12 cellular contexts compared by ENCODE assay signal in genomic region chr3:190615607-190616006, GRCh38.
"Had no signal": no experiment of that assay in that cellular context is flagged by ENCODE, and none has a peak within 500 bp of the region (broad histone marks: within the 10 kb centered on the region; RNA-seq: fewer than 3 reads in every experiment).

No MANE protein-coding gene starts in this region.

- H3K36me3 ChIP-seq: ascending aorta, esophagus muscularis mucosa, thyroid gland, uterus had no signal

- H3K27ac ChIP-seq: ascending aorta, esophagus muscularis mucosa, thyroid gland, uterus had no signal

- H3K9me3 ChIP-seq: ascending aorta, esophagus muscularis mucosa, thyroid gland, uterus had no signal

- H3K27ac Mint-ChIP-seq: activated naive CD8-positive, alpha-beta T cell treated with anti-CD3 and anti-CD28 coated beads, Interleukin-2, amount 10 ng/mL, durations not matched to agents 7 days and 5 days; nephron progenitor cell had no signal

- H3K4me3 ChIP-seq: ascending aorta, esophagus muscularis mucosa, thyroid gland, uterus had no signal

- H3K4me3 Mint-ChIP-seq: activated naive CD8-positive, alpha-beta T cell treated with anti-CD3 and anti-CD28 coated beads, Interleukin-2, amount 10 ng/mL, durations not matched to agents 7 days and 5 days; nephron progenitor cell had no signal

- H3K9me3 Mint-ChIP-seq: nephron progenitor cell had no signal

- DNase-seq: activated CD4-positive, CD25-positive, alpha-beta regulatory T cell treated with anti-CD3 and anti-CD28 coated beads, Interleukin-2, amount 50 U/mL, for 72 hours; activated gamma-delta T cell; activated naive CD8-positive, alpha-beta T cell treated with anti-CD3 and anti-CD28 coated beads, Interleukin-2, amount 10 ng/mL, durations not matched to agents 7 days and 5 days; mesendoderm; nephron progenitor cell; stimulated activated CD4-positive, alpha-beta T cell treated with anti-CD3 and anti-CD28 coated beads, Interleukin-4, amount 100 ng/mL, for 1 hour; stimulated activated CD8-positive, alpha-beta memory T cell treated with anti-CD3 and anti-CD28 coated beads, Interleukin-4, amount 100 ng/mL, for 48 hours; T-helper 9 cell; thyroid gland; uterus had no signal

- H3K27me3 ChIP-seq: ascending aorta, esophagus muscularis mucosa, thyroid gland, uterus had no signal

- H3K27me3 Mint-ChIP-seq: activated naive CD8-positive, alpha-beta T cell treated with anti-CD3 and anti-CD28 coated beads, Interleukin-2, amount 10 ng/mL, durations not matched to agents 7 days and 5 days had no signal

- H3K4me1 ChIP-seq: ascending aorta, esophagus muscularis mucosa, thyroid gland, uterus had no signal
